In genomic region chr19:39506598-39506943, GRCh38 we compare ENCODE assay signal across 2 cellular contexts.
A peak's percentile ranks its signal among the peaks of the same experiment; 100 is the strongest.
TF ChIP-seq lines count a peak whose summit lies in the region.

No MANE protein-coding gene starts in this region.

TF ChIP-seq in A549, 52 proteins besides CTCF, POLR2A, EP300 and RAD21:
- TF ChIP-seq HOXA7 (CRISPR knock-in tag; IDR thresholded peaks at IDR 0.05) (0 out of 2 replicates have a peak, but pooled peaks have one; percentile 12), RNF2 (IDR thresholded peaks at IDR 0.05; ENCODE audit: borderline replicate concordance, low read depth) (peak; percentile 78; the same call in 1 of the 2 replicates), MAZ (IDR thresholded peaks at IDR 0.05; ENCODE audit: borderline replicate concordance, low read depth, low read length) (no peak)

TF ChIP-seq in HEK293T, 16 proteins besides CTCF, POLR2A, EP300 and RAD21:
- TF ChIP-seq SP1 (IDR thresholded peaks at IDR 0.05) (no peak), ZNF384 (IDR thresholded peaks at IDR 0.05) (no peak), ARNT (IDR thresholded peaks at IDR 0.05) (no peak), FOXK2 (IDR thresholded peaks at IDR 0.05) (no peak), SUZ12 (IDR thresholded peaks at IDR 0.05) (no peak), ELF4 (IDR thresholded peaks at IDR 0.05) (no peak), FOXA1 (IDR thresholded peaks at IDR 0.05) (no peak), CTBP1 (IDR thresholded peaks at IDR 0.05; ENCODE audit: borderline replicate concordance) (no peak)
